14 cellular contexts compared by ENCODE assay signal in the genomic region with DNA sequence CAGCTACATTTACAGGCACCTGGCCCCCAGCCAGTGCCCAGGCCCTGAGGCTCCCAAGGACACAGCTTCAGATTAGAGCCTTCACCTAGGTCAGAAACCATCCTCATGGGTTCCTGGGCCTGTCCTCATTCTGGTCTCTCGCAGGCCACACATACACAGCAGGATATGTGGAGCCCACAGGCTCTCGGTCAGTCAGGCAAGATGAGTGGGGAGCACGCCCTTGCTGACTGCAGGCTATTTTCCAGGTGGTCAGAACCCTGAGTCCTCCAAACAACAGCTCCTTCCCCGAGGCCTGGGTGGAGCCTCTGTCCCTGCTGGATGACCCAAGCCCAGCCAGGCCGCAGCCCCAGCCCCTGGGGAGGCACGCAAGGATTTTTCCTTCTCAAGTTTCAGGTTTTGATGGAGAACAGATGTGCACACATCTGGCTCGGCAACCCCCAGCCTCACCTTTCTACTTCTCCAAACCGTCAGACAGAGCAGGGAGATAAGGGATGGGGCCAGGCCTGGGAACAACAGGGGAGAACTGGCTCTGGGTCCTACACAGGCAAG. TPM values are rescaled to one million over a fixed set of nuclear protein-coding genes. Genes with fewer than 3 reads are reported as not detected.
DNase-seq lines count a peak whose midpoint lies in the region; ATAC-seq and TF ChIP-seq lines count a peak whose summit lies in the region.
"Had no signal": no experiment of that assay in that cellular context is flagged by ENCODE, and none has a peak within 500 bp of the region (broad histone marks: within the 10 kb centered on the region; RNA-seq: fewer than 3 reads in every experiment).

No MANE protein-coding gene starts in this region.

- peak overlapping the region; percentile 96 for H3K27ac Mint-ChIP-seq in nephron progenitor cell

- H3K4me1 ChIP-seq in HUES6 (ENCODE audit: control insufficient read depth, insufficient read depth, low read length) (peaks cover 45% of the 10 kb centered on the region), suprapubic skin (peaks cover 38% of the 10 kb centered on the region)

- H3K9ac ChIP-seq in HUES6 (ENCODE audit: low read length): peak overlapping the region; percentile 12

- H3K27me3 Mint-ChIP-seq in nephron progenitor cell (ENCODE audit: low read depth, poor library complexity): peaks cover 4% of the 10 kb centered on the region

- no peak for TF ChIP-seq POLR2A in suprapubic skin (IDR thresholded peaks at IDR 0.05)

- H3K9me3 ChIP-seq in HUES6 (ENCODE audit: control insufficient read depth, insufficient read depth, low read depth, low read length) (no peaks in the 10 kb centered on the region), suprapubic skin (no peaks in the 10 kb centered on the region)
- H3K9me3 ChIP-seq: left lung had no signal

- H3K36me3 Mint-ChIP-seq in nephron progenitor cell (ENCODE audit: low read depth): peaks cover 4% of the 10 kb centered on the region
- H3K36me3 Mint-ChIP-seq: CD8-positive, alpha-beta memory T cell had no signal

- no peaks in the 10 kb centered on the region for H3K9me3 Mint-ChIP-seq in nephron progenitor cell
- H3K9me3 Mint-ChIP-seq: CD8-positive, alpha-beta memory T cell had no signal

- peaks cover 71% of the 10 kb centered on the region for H3K4me1 Mint-ChIP-seq in nephron progenitor cell
- H3K4me1 Mint-ChIP-seq: CD8-positive, alpha-beta memory T cell had no signal

- H3K4me3 Mint-ChIP-seq in nephron progenitor cell: peak overlapping the region; percentile 77
- H3K4me3 Mint-ChIP-seq: CD8-positive, alpha-beta memory T cell had no signal

- ATAC-seq in activated CD4-positive, CD25-positive, alpha-beta regulatory T cell treated with anti-CD3 and anti-CD28 coated beads, Interleukin-2, amount 50 U/mL, for 24 hours: no peak
- no peak for ATAC-seq in GM18502 (IDR thresholded peaks at IDR 0.05; ENCODE audit: poor library complexity, unreplicated experiment)

- peak; percentile 36 for DNase-seq in AG08396 (ENCODE audit: low spot score)
- DNase-seq in cardiac fibroblast (ENCODE audit: low read depth in 2 of 2): peak; percentile 59 to 77
- peak; percentile 59 for DNase-seq in nephron progenitor cell
- no peak for DNase-seq in suprapubic skin (ENCODE audit: low spot score in 2 of 2)
- no peak for DNase-seq in NCI-H82 treated with DMSO at 0.1 percent for 48 hours (lab: John Stamatoyannopoulos, UW; ENCODE audit: unreplicated experiment)
- DNase-seq: activated T-cell treated with anti-CD3 and anti-CD28 coated beads, Interleukin-2, amount 50 U/mL, for 1 hour; CD8-positive, alpha-beta memory T cell; Karpas-422; RPMI8226 had no signal

- H3K27me3 ChIP-seq in HUES6 (ENCODE audit: control insufficient read depth, insufficient read depth, low read length) (no peaks in the 10 kb centered on the region), suprapubic skin (peaks cover 7% of the 10 kb centered on the region)

- no peak for TF ChIP-seq CTCF in cardiac fibroblast (IDR thresholded peaks at IDR 0.05; ENCODE audit: low read depth, low read length)
- TF ChIP-seq CTCF in nephron progenitor cell (IDR thresholded peaks at IDR 0.05): no peak
- no peak for TF ChIP-seq CTCF in suprapubic skin (IDR thresholded peaks at IDR 0.05)

- peak overlapping the region; percentile 13; the same call in 1 of the 2 replicates for H3K4me3 ChIP-seq in HUES6 (ENCODE audit: low read depth, low read length)
- H3K4me3 ChIP-seq in cardiac fibroblast (replicated peaks in 1 of 2; ENCODE audit: low read depth in 2 of 2, low read length in 2 of 2): no peak overlapping the region
- no peak overlapping the region for H3K4me3 ChIP-seq in suprapubic skin
- H3K4me3 ChIP-seq: left lung had no signal

- H3K27ac ChIP-seq in HUES6 (ENCODE audit: low read depth, low read length) (no peak overlapping the region), suprapubic skin (no peak overlapping the region)
- H3K27ac ChIP-seq: left lung had no signal

- WGBS in suprapubic skin: 70% methylated on average over 8 of the region's 8 CpGs

- H3K36me3 ChIP-seq in HUES6 (ENCODE audit: control insufficient read depth, insufficient read depth, low read length): peaks cover 2% of the 10 kb centered on the region; the same call in 1 of the 2 replicates
- H3K36me3 ChIP-seq in suprapubic skin: no peaks in the 10 kb centered on the region
- H3K36me3 ChIP-seq: left lung had no signal

- no peak for TF ChIP-seq EP300 in suprapubic skin (IDR thresholded peaks at IDR 0.05)

RNA-seq across cellular contexts. Expression of gene STRA6, which starts 1.6 kb away (rescaled TPM):
- total RNA-seq in suprapubic skin: under 1 TPM in 2 of 4 donors, not detected in 2; 0.26 to 0.39 TPM
- total RNA-seq: CD8-positive, alpha-beta memory T cell had no signal

RNA-seq across cellular contexts. Expression of gene ISLR, which starts 27.4 kb away (rescaled TPM):
- total RNA-seq in suprapubic skin: 10 to 100 TPM; 11.5 to 41.1 (median 18.1) TPM
- total RNA-seq: CD8-positive, alpha-beta memory T cell had no signal

RNA-seq across cellular contexts. Expression of gene CCDC33, which starts 35.2 kb away (rescaled TPM):
- under 1 TPM in 1 of 4 donors, not detected in 3; 0.60 TPM for total RNA-seq in suprapubic skin
- total RNA-seq: CD8-positive, alpha-beta memory T cell; omental fat pad had no signal

Comparison
In these comparisons a context has a peak if more than half of its experiments do, and no peak if none do; other contexts are left out.
1. DNase-seq: peak in AG08396 (single experiment), cardiac fibroblast (2 of 2) and nephron progenitor cell (single experiment); none in suprapubic skin (0 of 2) and NCI-H82 treated with DMSO at 0.1 percent for 48 hours (single experiment).